ENCODE assay signal across 21 cellular contexts in the genomic region with DNA sequence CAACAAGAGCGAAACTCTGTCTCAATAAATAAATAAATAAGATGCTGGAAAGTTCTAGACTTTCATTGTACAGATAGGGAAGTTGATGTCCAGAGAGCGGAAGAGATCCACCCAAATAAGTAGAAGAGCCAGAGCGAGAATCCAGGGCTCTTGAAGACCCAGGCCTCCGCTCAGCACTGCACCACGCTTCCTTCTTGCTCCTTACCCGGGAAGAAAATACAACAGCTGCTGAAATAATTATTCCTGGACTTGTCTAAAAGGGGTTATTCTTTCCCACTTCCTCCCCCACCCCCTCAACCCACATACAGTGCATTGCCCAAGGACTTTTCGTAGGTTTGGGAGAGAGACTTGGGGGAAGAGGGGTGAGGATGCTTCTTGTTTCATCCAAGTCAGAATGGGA. TPM values are rescaled to one million over a fixed set of nuclear protein-coding genes. Genes with fewer than 3 reads are reported as not detected.
DNase-seq lines count a peak whose midpoint lies in the region; ATAC-seq and TF ChIP-seq lines count a peak whose summit lies in the region.
"Had no signal": no experiment of that assay in that cellular context is flagged by ENCODE, and none has a peak within 500 bp of the region (broad histone marks: within the 10 kb centered on the region; RNA-seq: fewer than 3 reads in every experiment).

No MANE protein-coding gene starts in this region.

- peaks cover 46% of the 10 kb centered on the region for H3K4me1 Mint-ChIP-seq in dendritic cell treated with granulocyte-macrophage colony-stimulating factor and Interleukin-4, amounts not matched to agents 40 ng/mL and 50 ng/mL, for 4 days (ENCODE audit: low read depth)
- peaks cover 74% of the 10 kb centered on the region for H3K4me1 Mint-ChIP-seq in neural progenitor cell
- peaks cover 36% of the 10 kb centered on the region for H3K4me1 Mint-ChIP-seq in endodermal cell

- no peak overlapping the region for H3K27ac ChIP-seq in neural progenitor cell
- H3K27ac ChIP-seq in endodermal cell (ENCODE audit: low read depth, low read length), result no peak overlapping the region

- H3K9me3 ChIP-seq in neural progenitor cell (ENCODE audit: low read depth) (no peaks in the 10 kb centered on the region), endodermal cell (ENCODE audit: control insufficient read depth, low read length) (no peaks in the 10 kb centered on the region), MG63 (no peaks in the 10 kb centered on the region), HAP-1 (no peaks in the 10 kb centered on the region)

- no peaks in the 10 kb centered on the region for H3K27me3 Mint-ChIP-seq in dendritic cell treated with granulocyte-macrophage colony-stimulating factor and Interleukin-4, amounts not matched to agents 40 ng/mL and 50 ng/mL, for 4 days
- H3K27me3 Mint-ChIP-seq in neural progenitor cell (ENCODE audit: insufficient read depth, low read depth) (peaks cover 6% of the 10 kb centered on the region), endodermal cell (ENCODE audit: insufficient read depth) (no peaks in the 10 kb centered on the region)

- WGBS in endodermal cell (ENCODE audit: insufficient coverage in 1 of 2, insufficient read length in 1 of 2), 2 experiments, result 88 to 89% methylated on average over 1 to 7 of the region's 7 CpGs

- no peaks in the 10 kb centered on the region for H3K36me3 Mint-ChIP-seq in dendritic cell treated with granulocyte-macrophage colony-stimulating factor and Interleukin-4, amounts not matched to agents 40 ng/mL and 50 ng/mL, for 4 days (ENCODE audit: low read depth)
- H3K36me3 Mint-ChIP-seq in neural progenitor cell, result no peaks in the 10 kb centered on the region
- no peaks in the 10 kb centered on the region for H3K36me3 Mint-ChIP-seq in endodermal cell (ENCODE audit: low read depth)
- H3K36me3 Mint-ChIP-seq: CD8-positive, alpha-beta T cell; IgD-negative memory B cell had no signal

- H3K4me1 ChIP-seq in neural progenitor cell (peaks cover 72% of the 10 kb centered on the region), endodermal cell (ENCODE audit: control insufficient read depth, insufficient read depth, low read length) (peaks cover 17% of the 10 kb centered on the region), HAP-1 (peaks cover 14% of the 10 kb centered on the region)

- H3K27me3 ChIP-seq in neural progenitor cell, result no peaks in the 10 kb centered on the region
- no peaks in the 10 kb centered on the region for H3K27me3 ChIP-seq in endodermal cell (ENCODE audit: control insufficient read depth, insufficient read depth, low read length, poor library complexity, severe bottlenecking)
- no peaks in the 10 kb centered on the region for H3K27me3 ChIP-seq in MG63
- H3K27me3 ChIP-seq in HAP-1 (ENCODE audit: low read depth), result no peaks in the 10 kb centered on the region

- no peak for ATAC-seq in HG03342 (IDR thresholded peaks at IDR 0.05; ENCODE audit: unreplicated experiment)
- ATAC-seq: CD8-positive, alpha-beta T cell; Panc1; SK-N-SH treated with all-trans-retinoic acid at 6 μM for 48 hours had no signal

- no peak overlapping the region for H3K9ac ChIP-seq in neural progenitor cell
- no peak overlapping the region for H3K9ac ChIP-seq in endodermal cell (ENCODE audit: extremely low read depth, low read length, poor library complexity, severe bottlenecking)

- H3K9me3 Mint-ChIP-seq in dendritic cell treated with granulocyte-macrophage colony-stimulating factor and Interleukin-4, amounts not matched to agents 40 ng/mL and 50 ng/mL, for 4 days, result no peaks in the 10 kb centered on the region
- H3K9me3 Mint-ChIP-seq in neural progenitor cell (no peaks in the 10 kb centered on the region), endodermal cell (no peaks in the 10 kb centered on the region)
- H3K9me3 Mint-ChIP-seq: CD8-positive, alpha-beta T cell; IgD-negative memory B cell had no signal

- H3F3A ChIP-seq in neural progenitor cell (ENCODE audit: low read depth), result peaks cover 64% of the 10 kb centered on the region

- no peaks in the 10 kb centered on the region for H4K20me1 ChIP-seq in neural progenitor cell (ENCODE audit: low read depth)

- no peak overlapping the region for H3K4me2 ChIP-seq in neural progenitor cell

- TF ChIP-seq CTCF in neural progenitor cell (IDR thresholded peaks at IDR 0.05), result no peak
- TF ChIP-seq CTCF in endodermal cell (conservative IDR thresholded peaks at IDR 0.05), result no peak

- H3K27ac Mint-ChIP-seq in dendritic cell treated with granulocyte-macrophage colony-stimulating factor and Interleukin-4, amounts not matched to agents 40 ng/mL and 50 ng/mL, for 4 days, result peak overlapping the region; percentile 78
- peak overlapping the region; percentile 97 for H3K27ac Mint-ChIP-seq in neural progenitor cell
- H3K27ac Mint-ChIP-seq in endodermal cell, result no peak overlapping the region
- H3K27ac Mint-ChIP-seq: CD8-positive, alpha-beta T cell; IgD-negative memory B cell had no signal

- no peak overlapping the region for H2AFZ ChIP-seq in neural progenitor cell (replicated peaks)

- H3K4me3 ChIP-seq in neural progenitor cell, result no peak overlapping the region
- no peak overlapping the region for H3K4me3 ChIP-seq in endodermal cell (ENCODE audit: low read length)
- H3K4me3 ChIP-seq in MG63, result no peak overlapping the region
- no peak overlapping the region for H3K4me3 ChIP-seq in HAP-1

- H3K79me2 ChIP-seq in neural progenitor cell (ENCODE audit: low read depth), result no peaks in the 10 kb centered on the region

- intact Hi-C loops in dendritic cell treated with granulocyte-macrophage colony-stimulating factor and Interleukin-4, amounts not matched to agents 40 ng/mL and 50 ng/mL, for 4 days (cut with micrococcal nuclease), result no loop called here

- DNase-seq in LHCN-M2 (ENCODE audit: low read depth) (peak; percentile 38), neural progenitor cell (ENCODE audit: low spot score) (no peak), endodermal cell (no peak), MG63 (no peak), HAP-1 (ENCODE audit: low spot score in 2 of 2) (no peak)
- DNase-seq: Calu3; CD8-positive, alpha-beta T cell; EL; GF-D8; NCI-H187; NCI-H2107; NCI-H446 treated with DMSO at 0.1 percent for 48 hours; SIG-M5 had no signal

- in situ Hi-C loops in HAP-1 (cut with MboI; ENCODE audit: low sequenced_read_pairs), result no loop called here

- H3K36me3 ChIP-seq in neural progenitor cell (no peaks in the 10 kb centered on the region), endodermal cell (ENCODE audit: control insufficient read depth, insufficient read depth, low read length) (no peaks in the 10 kb centered on the region), MG63 (no peaks in the 10 kb centered on the region), HAP-1 (replicated peaks) (no peaks in the 10 kb centered on the region)

- H3K4me3 Mint-ChIP-seq in dendritic cell treated with granulocyte-macrophage colony-stimulating factor and Interleukin-4, amounts not matched to agents 40 ng/mL and 50 ng/mL, for 4 days, result no peak overlapping the region
- H3K4me3 Mint-ChIP-seq in neural progenitor cell (no peak overlapping the region), endodermal cell (no peak overlapping the region)
- H3K4me3 Mint-ChIP-seq: CD8-positive, alpha-beta T cell; IgD-negative memory B cell had no signal

RNA-seq across cellular contexts. Expression of a gene that starts 26.7 kb away (rescaled TPM):
- total RNA-seq in LHCN-M2 (2014; rRNA removed) (93.8 and 94.9 TPM in 2 replicates), neural progenitor cell (ENCODE audit: low replicate concordance) (104 and 168 TPM in 2 replicates), endodermal cell (100 to 1,000 TPM; 171 to 198 TPM)
- 84.8 TPM for polyA plus RNA-seq in LHCN-M2 (2012)
- polyA plus RNA-seq in endodermal cell (2013, experiment 1 of 2), result 245 TPM
- 217 TPM for polyA plus RNA-seq in endodermal cell (2013, experiment 2 of 2)
- total RNA-seq in MG63 (2014; rRNA removed; shearing (Covaris generic); ENCODE audit: low replicate concordance), result 53.3 and 59.4 TPM in 2 replicates

RNA-seq across cellular contexts. Expression of a gene that starts 39.9 kb away (rescaled TPM):
- not detected in 2 replicates for total RNA-seq in LHCN-M2 (2014; rRNA removed)
- 0.07 TPM for polyA plus RNA-seq in LHCN-M2 (2012)
- not detected in 2 replicates for total RNA-seq in neural progenitor cell (ENCODE audit: low replicate concordance)
- total RNA-seq in endodermal cell, result under 1 TPM; 0.57 to 0.60 TPM
- polyA plus RNA-seq in endodermal cell (2013, experiment 1 of 2), result not detected
- not detected for polyA plus RNA-seq in endodermal cell (2013, experiment 2 of 2)
- not detected in 2 replicates for total RNA-seq in MG63 (2014; rRNA removed; shearing (Covaris generic); ENCODE audit: low replicate concordance)
- total RNA-seq: CD8-positive, alpha-beta T cell; H4; M059J had no signal
- polyA plus RNA-seq: BJ, IgD-negative memory B cell had no signal

RNA-seq across cellular contexts. Expression of a gene that starts 40.0 kb away (rescaled TPM):
- total RNA-seq in LHCN-M2 (2014; rRNA removed) (70.4 and 91.8 TPM in 2 replicates), neural progenitor cell (ENCODE audit: low replicate concordance) (0.30 and 0.74 TPM in 2 replicates), endodermal cell (not detected)
- 196 TPM for polyA plus RNA-seq in LHCN-M2 (2012)
- polyA plus RNA-seq in endodermal cell (2013, experiment 1 of 2), result 9.0 TPM
- polyA plus RNA-seq in endodermal cell (2013, experiment 2 of 2), result 1.4 TPM
- total RNA-seq in MG63 (2014; rRNA removed; shearing (Covaris generic); ENCODE audit: low replicate concordance), result 91.7 and 130 TPM in 2 replicates

RNA-seq across cellular contexts. Expression of a gene that starts 50.6 kb away (rescaled TPM):
- total RNA-seq in LHCN-M2 (2014; rRNA removed), result 101 and 123 TPM in 2 replicates
- polyA plus RNA-seq in LHCN-M2 (2012), result 149 TPM
- total RNA-seq in neural progenitor cell (ENCODE audit: low replicate concordance), result 73.4 and 104 TPM in 2 replicates
- 100 to 1,000 TPM; 122 to 135 TPM for total RNA-seq in endodermal cell
- 123 TPM for polyA plus RNA-seq in endodermal cell (2013, experiment 1 of 2)
- 113 TPM for polyA plus RNA-seq in endodermal cell (2013, experiment 2 of 2)
- 33.6 and 47.7 TPM in 2 replicates for total RNA-seq in MG63 (2014; rRNA removed; shearing (Covaris generic); ENCODE audit: low replicate concordance)

RNA-seq across cellular contexts. Expression of a gene that starts 56.2 kb away (rescaled TPM):
- total RNA-seq in LHCN-M2 (2014; rRNA removed) (47.6 and 54.1 TPM in 2 replicates), neural progenitor cell (ENCODE audit: low replicate concordance) (8.0 and 9.1 TPM in 2 replicates), endodermal cell (10 to 100 TPM in 1 of 2 donors, 1 to 10 TPM in 1; 8.5 to 10.4 TPM)
- 14.3 TPM for polyA plus RNA-seq in LHCN-M2 (2012)
- polyA plus RNA-seq in endodermal cell (2013, experiment 1 of 2), result 7.9 TPM
- polyA plus RNA-seq in endodermal cell (2013, experiment 2 of 2), result 7.4 TPM
- 41.4 and 89.7 TPM in 2 replicates for total RNA-seq in MG63 (2014; rRNA removed; shearing (Covaris generic); ENCODE audit: low replicate concordance)

Comparison
In these comparisons a context has a peak if more than half of its experiments do, and no peak if none do; other contexts are left out.
1. RNA of a gene that starts 40.0 kb away (total RNA-seq): 91.7 to 130 TPM in MG63 and 70.4 to 91.8 TPM in LHCN-M2; 0.30 to 0.74 TPM in neural progenitor cell and not detected in endodermal cell; every median in the first group is over 10 times any median in the second.